22 cellular contexts compared by ENCODE assay signal in the genomic region with DNA sequence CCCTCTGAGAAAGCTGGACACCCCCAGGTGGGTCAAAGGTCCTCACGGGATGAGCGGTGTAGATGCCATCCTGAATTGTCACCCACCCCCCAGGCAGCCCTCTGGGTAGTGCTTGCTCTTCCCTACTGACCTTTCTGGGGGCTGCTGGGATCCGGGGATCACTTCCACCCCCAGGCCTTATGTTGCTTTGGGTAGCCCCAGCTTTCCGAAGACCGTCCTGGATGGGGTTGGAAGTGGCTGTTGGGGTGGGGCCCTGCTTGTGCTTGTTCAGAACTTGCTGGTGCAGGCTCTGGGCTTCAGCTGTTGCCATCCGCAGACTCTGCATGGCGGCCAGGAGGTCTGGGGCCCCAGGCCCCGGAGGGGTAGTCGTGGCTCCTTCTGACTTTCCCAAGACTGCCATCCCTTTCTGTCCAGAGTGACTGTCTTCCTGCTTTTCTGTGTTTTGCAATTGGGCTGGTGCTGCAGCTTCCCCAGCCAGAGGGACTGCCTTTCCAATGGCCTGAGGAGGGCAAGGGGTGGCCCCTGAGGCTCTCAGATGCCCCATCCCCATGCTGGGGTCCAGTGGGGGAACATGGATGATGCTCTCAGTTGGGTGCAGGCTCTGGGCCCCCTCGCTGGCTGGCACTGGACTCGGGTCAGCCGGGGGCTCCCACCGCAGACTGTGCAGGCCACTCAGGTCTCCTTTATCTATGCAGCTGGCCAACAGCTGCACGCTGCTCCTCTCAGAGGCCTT. TPM values are rescaled to one million over a fixed set of nuclear protein-coding genes. Genes with fewer than 3 reads are reported as not detected.
DNase-seq lines count a peak whose midpoint lies in the region; TF ChIP-seq lines count a peak whose summit lies in the region.
"Had no signal": no experiment of that assay in that cellular context is flagged by ENCODE, and none has a peak within 500 bp of the region (broad histone marks: within the 10 kb centered on the region; RNA-seq: fewer than 3 reads in every experiment).

No MANE protein-coding gene starts in this region.

- no CpG with 5 or more reads among the region's 14 CpGs for WGBS in neuronal stem cell (ENCODE audit: extremely low coverage in 2 of 2, insufficient read length in 2 of 2, insufficient replicate concordance in 1 of 2), 2 donors

- no peak overlapping the region for H3K4ac ChIP-seq in neuronal stem cell (ENCODE audit: low read length)

- peak overlapping the region; percentile 44 for H3K18ac ChIP-seq in neuronal stem cell (ENCODE audit: low read length)

- H3K27me3 ChIP-seq in cardiac muscle cell (no peaks in the 10 kb centered on the region), right atrium auricular region (no peaks in the 10 kb centered on the region), neuronal stem cell (ENCODE audit: control insufficient read depth in 3 of 3, insufficient read depth in 3 of 3, low read depth in 1 of 3, low read length in 3 of 3) (peaks cover 0 to 3% (median 0%) of the 10 kb centered on the region in 3 experiments), skeletal muscle tissue (ENCODE audit: control insufficient read depth in 3 of 3, insufficient read depth in 3 of 3, low read length in 3 of 3) (no peaks in the 10 kb centered on the region)
- H3K27me3 ChIP-seq: BLaER1 had no signal

- H3K27ac ChIP-seq in cardiac muscle cell: peak overlapping the region; percentile 9
- no peak overlapping the region for H3K27ac ChIP-seq in right atrium auricular region
- no peak overlapping the region for H3K27ac ChIP-seq in neuronal stem cell (replicated peaks; ENCODE audit: low read length)
- H3K27ac ChIP-seq in skeletal muscle tissue (ENCODE audit: low read depth, low read length): peak overlapping the region; percentile 70
- H3K27ac ChIP-seq: BLaER1, HL-60 had no signal

- peaks cover 62% of the 10 kb centered on the region for H3K36me3 ChIP-seq in cardiac muscle cell
- peaks cover 68% of the 10 kb centered on the region for H3K36me3 ChIP-seq in right atrium auricular region
- H3K36me3 ChIP-seq in neuronal stem cell (replicated peaks in 1 of 2; ENCODE audit: control insufficient read depth in 2 of 2, insufficient read depth in 2 of 2, low read length in 2 of 2): no peaks in the 10 kb centered on the region
- peaks cover 43 to 65% (median 46%) of the 10 kb centered on the region in 3 donors for H3K36me3 ChIP-seq in skeletal muscle tissue (ENCODE audit: control insufficient read depth in 3 of 3, insufficient read depth in 3 of 3, low read length in 3 of 3)
- H3K36me3 ChIP-seq: BLaER1, HAP-1 had no signal

- H4K8ac ChIP-seq in neuronal stem cell (ENCODE audit: low read depth, low read length): no peak overlapping the region

- H3K4me2 ChIP-seq in neuronal stem cell (ENCODE audit: insufficient read depth, low read length, poor library complexity, severe bottlenecking): no peak overlapping the region
- H3K4me2 ChIP-seq: BLaER1 had no signal

- no peak overlapping the region for H3K9ac ChIP-seq in neuronal stem cell (ENCODE audit: low read depth, low read length, poor library complexity)
- peak overlapping the region; percentile 27 to 99 (median 57) for H3K9ac ChIP-seq in skeletal muscle tissue (ENCODE audit: low read depth in 1 of 3, low read length in 3 of 3)
- H3K9ac ChIP-seq: BLaER1 had no signal

- no peaks in the 10 kb centered on the region for H3K79me1 ChIP-seq in neuronal stem cell (ENCODE audit: low read depth, low read length)

- POLR2A ChIA-PET in GM10248 (lab: Yijun Ruan, JAX): no interaction called here

- peak overlapping the region; percentile 92 for H2BK120ac ChIP-seq in neuronal stem cell (ENCODE audit: low read depth, low read length)

- H3K9me3 Mint-ChIP-seq in chondrocyte (ENCODE audit: low read depth): no peaks in the 10 kb centered on the region
- H3K9me3 Mint-ChIP-seq: CD4-positive, alpha-beta memory T cell had no signal

- peak overlapping the region; percentile 63 for H2BK12ac ChIP-seq in neuronal stem cell (ENCODE audit: low read length)

- H3K23ac ChIP-seq in neuronal stem cell (ENCODE audit: low read depth, low read length, poor library complexity): peak overlapping the region; percentile 78

- no peak overlapping the region for H3K27ac Mint-ChIP-seq in chondrocyte (ENCODE audit: unreplicated experiment)

- TF ChIP-seq CTCF in cardiac muscle cell (IDR thresholded peaks at IDR 0.05; ENCODE audit: low read depth, low read length) (no peak), right atrium auricular region (IDR thresholded peaks at IDR 0.05) (no peak), chondrocyte (IDR thresholded peaks at IDR 0.05) (no peak), GM10248 (IDR thresholded peaks at IDR 0.05; ENCODE audit: control extremely low read depth, extremely low read depth, low read depth, missing control alignments) (no peak)

- DNase-seq in cardiac muscle cell (ENCODE audit: low read depth in 1 of 2, low spot score in 1 of 2): no peak
- DNase-seq in right atrium auricular region (ENCODE audit: low spot score): no peak
- DNase-seq in chondrocyte (ENCODE audit: low spot score): peak; percentile 50
- no peak for DNase-seq in neuronal stem cell (ENCODE audit: low spot score)
- DNase-seq in NCI-H2227 (lab: John Stamatoyannopoulos, UW; ENCODE audit: unreplicated experiment): no peak
- DNase-seq in SIG-M5 (lab: John Stamatoyannopoulos, UW): no peak
- DNase-seq in GM10248 (ENCODE audit: extremely low spot score): no peak
- DNase-seq: 8988T; CD4-positive, alpha-beta memory T cell; DMS153; DMS79; GDM1; GOT3; IMR-90 had no signal

- H3K4me3 ChIP-seq in cardiac muscle cell (no peak overlapping the region), right atrium auricular region (no peak overlapping the region), neuronal stem cell (ENCODE audit: low read length in 2 of 2) (no peak overlapping the region), skeletal muscle tissue (ENCODE audit: low read length in 3 of 3) (peak overlapping the region; percentile 34 to 56 (median 38))
- H3K4me3 ChIP-seq: BLaER1, HAP-1 had no signal

- H2BK15ac ChIP-seq in neuronal stem cell (ENCODE audit: low read length): peak overlapping the region; percentile 44

- H3K36me3 Mint-ChIP-seq in chondrocyte (ENCODE audit: low read depth): no peaks in the 10 kb centered on the region
- H3K36me3 Mint-ChIP-seq: CD14-positive monocyte; CD4-positive, alpha-beta memory T cell had no signal

- H3K9me3 ChIP-seq in cardiac muscle cell (ENCODE audit: low read depth) (no peaks in the 10 kb centered on the region), right atrium auricular region (no peaks in the 10 kb centered on the region), neuronal stem cell (replicated peaks in 1 of 2; ENCODE audit: control insufficient read depth in 2 of 2, insufficient read depth in 1 of 2, low read depth in 1 of 2, low read length in 2 of 2) (no peaks in the 10 kb centered on the region), skeletal muscle tissue (ENCODE audit: control insufficient read depth in 3 of 3, low read length in 3 of 3) (no peaks in the 10 kb centered on the region)
- H3K9me3 ChIP-seq: BLaER1, HAP-1 had no signal

- H2AK5ac ChIP-seq in neuronal stem cell (ENCODE audit: low read depth, low read length): peak overlapping the region; percentile 86

- no peak overlapping the region for H3K4me3 Mint-ChIP-seq in chondrocyte (ENCODE audit: unreplicated experiment)
- H3K4me3 Mint-ChIP-seq: CD14-positive monocyte; CD4-positive, alpha-beta memory T cell had no signal

- H2BK5ac ChIP-seq in neuronal stem cell (ENCODE audit: low read length): peak overlapping the region; percentile 36

- H3K4me1 Mint-ChIP-seq in chondrocyte (ENCODE audit: low read depth): peaks cover 7% of the 10 kb centered on the region

- H3K14ac ChIP-seq in neuronal stem cell (ENCODE audit: low read length): no peak overlapping the region

- no peaks in the 10 kb centered on the region for H3K27me3 Mint-ChIP-seq in chondrocyte (ENCODE audit: low read depth)
- H3K27me3 Mint-ChIP-seq: CD4-positive, alpha-beta memory T cell had no signal

- H4K91ac ChIP-seq in neuronal stem cell (ENCODE audit: low read depth, low read length, poor library complexity): peak overlapping the region; percentile 14

- CTCF ChIA-PET in GM10248 (lab: Yijun Ruan, JAX): interaction anchor here (0.6 to 18.2 kb wide), 9 partner anchors 9 to 192 kb away, joined by 3 to 691 read pairs (median 4); a partner anchor contains a TSS

- H3K4me1 ChIP-seq in cardiac muscle cell (ENCODE audit: low read depth) (peaks cover 5% of the 10 kb centered on the region), right atrium auricular region (peaks cover 0 to 74% of the 10 kb centered on the region in 2 donors), neuronal stem cell (ENCODE audit: control insufficient read depth in 2 of 2, insufficient read depth in 1 of 2, low read depth in 1 of 2, low read length in 2 of 2) (peaks cover 0 to 4% of the 10 kb centered on the region in 2 donors), skeletal muscle tissue (ENCODE audit: control insufficient read depth in 3 of 3, insufficient read depth in 3 of 3, low read length in 3 of 3) (peaks cover 75 to 92% (median 91%) of the 10 kb centered on the region in 3 donors)

- H2AFZ ChIP-seq in neuronal stem cell (ENCODE audit: low read length): no peak overlapping the region

RNA-seq across cellular contexts. Expression of a gene that starts 6.3 kb away (rescaled TPM):
- total RNA-seq in cardiac muscle cell (195 and 315 TPM in 2 replicates), right atrium auricular region (1,000 to 10,000 TPM in 1 of 2 donors, 100 to 1,000 TPM in 1; 319 to 1,274 TPM), chondrocyte (0.10 TPM in 2 of 3 replicates, not detected in the other), skeletal muscle tissue (30.8 TPM)
- polyA plus RNA-seq in cardiac muscle cell: 136 and 199 TPM in 2 replicates
- not detected for polyA plus RNA-seq in neuronal stem cell (2013, experiment 1 of 2)
- 0.01 TPM for polyA plus RNA-seq in neuronal stem cell (2013, experiment 2 of 2)
- total RNA-seq: A673; CD4-positive, alpha-beta memory T cell; Daoy had no signal
- polyA plus RNA-seq: AG04450, CD14-positive monocyte had no signal

RNA-seq across cellular contexts. Expression of a gene that starts 32.7 kb away (rescaled TPM):
- total RNA-seq in cardiac muscle cell (11.0 and 13.6 TPM in 2 replicates), right atrium auricular region (10 to 100 TPM; 48.0 to 49.5 TPM), chondrocyte (15.2 to 22.3 TPM (median 21.2 TPM) in 3 replicates), skeletal muscle tissue (8.9 TPM)
- 9.6 and 11.7 TPM in 2 replicates for polyA plus RNA-seq in cardiac muscle cell
- 4.6 TPM for polyA plus RNA-seq in neuronal stem cell (2013, experiment 1 of 2)
- 4.5 TPM for polyA plus RNA-seq in neuronal stem cell (2013, experiment 2 of 2)

Comparison
In these comparisons a context has a peak if more than half of its experiments do, and no peak if none do; other contexts are left out.
1. H3K27ac ChIP-seq: peak in cardiac muscle cell (single experiment) and skeletal muscle tissue (single experiment); none in right atrium auricular region (0 of 2) and neuronal stem cell (single experiment).
2. H3K4me3 ChIP-seq: peak in skeletal muscle tissue (3 of 3); none in cardiac muscle cell (single experiment), right atrium auricular region (0 of 2) and neuronal stem cell (0 of 2).
3. RNA of a gene that starts 6.3 kb away (total RNA-seq): 319 to 1,274 TPM in right atrium auricular region, 195 to 315 TPM in cardiac muscle cell and 30.8 TPM in skeletal muscle tissue (single experiment); 0.10 TPM in chondrocyte; every median in the first group is over 10 times any median in the second.